Comparison of ENCODE assay signal across 30 cellular contexts in genomic region chr7:142835487-142835886, GRCh38. TPM values are rescaled to one million over a fixed set of nuclear protein-coding genes. Genes with fewer than 3 reads are reported as not detected.
A peak's percentile ranks its signal among the peaks of the same experiment; 100 is the strongest.
DNase-seq lines count a peak whose midpoint lies in the region; ATAC-seq, FAIRE-seq and TF ChIP-seq lines count a peak whose summit lies in the region.
"Had no signal": no experiment of that assay in that cellular context is flagged by ENCODE, and none has a peak within 500 bp of the region (broad histone marks: within the 10 kb centered on the region; RNA-seq: fewer than 3 reads in every experiment).

No MANE protein-coding gene starts in this region.

- no peak overlapping the region for H2BK12ac ChIP-seq in H1 (ENCODE audit: low read depth, low read length)
- H2BK12ac ChIP-seq in neuronal stem cell (ENCODE audit: low read length) = no peak overlapping the region

- no peak overlapping the region for H3K9ac ChIP-seq in H1 (replicated peaks in 1 of 4; ENCODE audit: extremely low read depth in 1 of 4, low read depth in 3 of 4, low read length in 3 of 4)
- H3K9ac ChIP-seq in neuronal stem cell (ENCODE audit: low read depth, low read length, poor library complexity) = no peak overlapping the region

- no peak overlapping the region for H3K4ac ChIP-seq in H1 (replicated peaks; ENCODE audit: insufficient read length, low read depth, low read length)
- no peak overlapping the region for H3K4ac ChIP-seq in neuronal stem cell (ENCODE audit: low read length)

- H3K79me1 ChIP-seq in H1 (ENCODE audit: low read depth, low read length) (no peaks in the 10 kb centered on the region), neuronal stem cell (ENCODE audit: low read depth, low read length) (no peaks in the 10 kb centered on the region)

- WGBS in H1 (ENCODE audit: extremely low coverage in 1 of 2, insufficient coverage in 1 of 2, insufficient read length in 1 of 2, insufficient replicate concordance in 2 of 2, low coverage in 1 of 2, low lambda C conversion rate in 2 of 2, missing lambda C conversion rate in 1 of 2), 2 experiments = 61% methylated on average over 3 of the region's 3 CpGs; no CpG with 5 or more reads in 1 of the 2 experiments
- 4 to 12% methylated on average over 3 of the region's 3 CpGs for WGBS in thyroid gland, 2 donors
- WGBS in neuronal stem cell (ENCODE audit: extremely low coverage in 2 of 2, insufficient read length in 2 of 2, insufficient replicate concordance in 1 of 2), 2 donors = no CpG with 5 or more reads among the region's 3 CpGs

- no peaks in the 10 kb centered on the region for H4K20me1 ChIP-seq in H1 (replicated peaks in 1 of 2; ENCODE audit: control insufficient read depth in 1 of 2, insufficient read depth in 2 of 2, low read length in 2 of 2)

- H3K36me3 ChIP-seq in H1 (ENCODE audit: control insufficient read depth in 2 of 4, insufficient read depth in 4 of 4, low read length in 3 of 4) (no peaks in the 10 kb centered on the region), thyroid gland (no peaks in the 10 kb centered on the region), neuronal stem cell (replicated peaks in 1 of 2; ENCODE audit: control insufficient read depth in 2 of 2, insufficient read depth in 2 of 2, low read length in 2 of 2) (peaks cover 0 to 2% of the 10 kb centered on the region in 2 donors)
- H3K36me3 ChIP-seq: esophagus squamous epithelium, MG63, sigmoid colon had no signal

- no peaks in the 10 kb centered on the region for H3K27me3 ChIP-seq in H1 (replicated peaks in 1 of 4; ENCODE audit: control insufficient read depth in 3 of 4, extremely low read depth in 1 of 4, insufficient read depth in 3 of 4, low read length in 3 of 4)
- H3K27me3 ChIP-seq in thyroid gland = no peaks in the 10 kb centered on the region
- H3K27me3 ChIP-seq in neuronal stem cell (ENCODE audit: control insufficient read depth in 3 of 3, insufficient read depth in 3 of 3, low read depth in 1 of 3, low read length in 3 of 3) = no peaks in the 10 kb centered on the region
- H3K27me3 ChIP-seq: esophagus squamous epithelium, MG63, sigmoid colon, testis had no signal

- H3K27ac ChIP-seq in H1 (ENCODE audit: low read depth, low read length) = no peak overlapping the region
- H3K27ac ChIP-seq in thyroid gland = no peak overlapping the region
- no peak overlapping the region for H3K27ac ChIP-seq in neuronal stem cell (replicated peaks; ENCODE audit: low read length)
- H3K27ac ChIP-seq: 22Rv1, esophagus squamous epithelium, psoas muscle, sigmoid colon, testis had no signal

- H2BK15ac ChIP-seq in H1 (ENCODE audit: low read length) (no peak overlapping the region), neuronal stem cell (ENCODE audit: low read length) (no peak overlapping the region)

- H4K91ac ChIP-seq in H1 (replicated peaks; ENCODE audit: insufficient read length, low read length) (no peak overlapping the region), neuronal stem cell (ENCODE audit: low read depth, low read length, poor library complexity) (no peak overlapping the region)

- H3K14ac ChIP-seq in H1 (ENCODE audit: insufficient read length) = no peak overlapping the region
- no peak overlapping the region for H3K14ac ChIP-seq in neuronal stem cell (ENCODE audit: low read length)

- H2BK5ac ChIP-seq in H1 (ENCODE audit: low read depth, low read length) (no peak overlapping the region), neuronal stem cell (ENCODE audit: low read length) (no peak overlapping the region)

- TF ChIP-seq POLR2A in H1 (IDR thresholded peaks at IDR 0.05; ENCODE audit: control extremely low read depth in 1 of 2, low read depth in 2 of 2, low read length in 2 of 2) = no peak
- TF ChIP-seq POLR2A in thyroid gland (IDR thresholded peaks at IDR 0.05) = no peak

- intact Hi-C loops in thyroid gland (cut with DNase I) = no loop called here

- peak; percentile 11 to 37; a peak in 2 of 4 replicates for TF ChIP-seq RAD21 in H1 (IDR thresholded peaks at IDR 0.05 in 1 of 2, conservative IDR thresholded peaks at IDR 0.05 in 1 of 2; ENCODE audit: low read depth in 2 of 2, low read length in 2 of 2)

- no peaks in the 10 kb centered on the region for H3K9me3 Mint-ChIP-seq in stimulated activated naive CD8-positive, alpha-beta T cell treated with anti-CD3 and anti-CD28 coated beads, Interleukin-15, Interleukin-2, amounts not matched to agents 100 ng/mL and 50 ng/mL, for 24 hours
- H3K9me3 Mint-ChIP-seq: activated T-helper 1 cell treated with anti-CD3 and anti-CD28 coated beads, Interleukin-12 subunit alpha, Interleukin-12 subunit beta, Interleukin-2, Interleukin-4 antibody, amounts not matched to agents 30 ng/mL and 10 ng/mL and 1 ng/mL, durations not matched to agents 14 hours and 24 hours and 36 hours had no signal

- H3K18ac ChIP-seq in H1 (ENCODE audit: extremely low read depth, low read length) (no peak overlapping the region), neuronal stem cell (ENCODE audit: low read length) (no peak overlapping the region)

- H2AFZ ChIP-seq in H1 (ENCODE audit: low read length) = 0 out of 2 replicates have a peak overlapping the region, but pooled peaks have one; percentile 18
- H2AFZ ChIP-seq in neuronal stem cell (ENCODE audit: low read length) = no peak overlapping the region

- H2BK120ac ChIP-seq in H1 (replicated peaks; ENCODE audit: low read depth, low read length) (no peak overlapping the region), neuronal stem cell (ENCODE audit: low read depth, low read length) (no peak overlapping the region)

- no peak overlapping the region for H3K23ac ChIP-seq in H1 (ENCODE audit: insufficient read length)
- no peak overlapping the region for H3K23ac ChIP-seq in neuronal stem cell (ENCODE audit: low read depth, low read length, poor library complexity)

- peak; percentile 18 for DNase-seq in DMS79 treated with DMSO at 0.1 percent for 48 hours (lab: John Stamatoyannopoulos, UW)
- DNase-seq in DMS79 (lab: John Stamatoyannopoulos, UW) = no peak
- DNase-seq in stimulated activated naive CD8-positive, alpha-beta T cell treated with anti-CD3 and anti-CD28 coated beads, Interleukin-15, Interleukin-2, amounts not matched to agents 100 U/mL and 50 U/mL, for 24 hours = no peak
- no peak for DNase-seq in H1 (ENCODE audit: low read depth in 1 of 2, low spot score in 2 of 2)
- peak; percentile 21 to 23 for DNase-seq in thyroid gland
- no peak for DNase-seq in iPS-NIHi7 (ENCODE audit: extremely low spot score)
- no peak for DNase-seq in neuronal stem cell (ENCODE audit: low spot score)
- DNase-seq: central memory CD4-positive, alpha-beta T cell; esophagus squamous epithelium; HCEC 1CT; hypothalamus; IMR-90; MG63; NCI-H1105 treated with DMSO at 0.1 percent for 48 hours; NCI-H2029 treated with DMSO at 0.1 percent for 48 hours; NCI-H226; nucleus accumbens; psoas muscle; sigmoid colon; stimulated activated CD4-positive, alpha-beta T cell treated with anti-CD3 and anti-CD28 coated beads, Interleukin-4, amount 100 ng/mL, for 4 hours; stimulated activated naive CD4-positive, alpha-beta T cell; T-helper 17 cell; testis had no signal

- CTCF ChIA-PET in H1 (lab: Charles Lee; ENCODE audit: partially characterized antibody) = interaction anchor here (0.6 to 1.8 kb wide), 21 partner anchors 12 to 380 kb away, joined by 3 to 7 read pairs (median 3); partner anchors contain the start of gene EPHB6

- H3K4me3 ChIP-seq in H1 (ENCODE audit: extremely low read depth in 1 of 4, insufficient read depth in 2 of 4, low read depth in 3 of 4, low read length in 4 of 4) (no peak overlapping the region), thyroid gland (replicated peaks in 1 of 3) (no peak overlapping the region), neuronal stem cell (ENCODE audit: low read length in 2 of 2) (no peak overlapping the region)
- H3K4me3 ChIP-seq: esophagus squamous epithelium, MG63, psoas muscle, sigmoid colon, testis had no signal

- H3K4me2 ChIP-seq in H1 (ENCODE audit: insufficient read depth in 1 of 2, low read depth in 2 of 2, low read length in 2 of 2) (no peak overlapping the region), neuronal stem cell (ENCODE audit: insufficient read depth, low read length, poor library complexity, severe bottlenecking) (no peak overlapping the region)

- no peak overlapping the region for H2AK5ac ChIP-seq in H1 (ENCODE audit: low read depth, low read length)
- H2AK5ac ChIP-seq in neuronal stem cell (ENCODE audit: low read depth, low read length) = no peak overlapping the region

- POLR2A ChIA-PET in H1 (lab: Charles Lee; ENCODE audit: partially characterized antibody) = no interaction called here

- no peaks in the 10 kb centered on the region for H3K27me3 Mint-ChIP-seq in stimulated activated naive CD8-positive, alpha-beta T cell treated with anti-CD3 and anti-CD28 coated beads, Interleukin-15, Interleukin-2, amounts not matched to agents 100 ng/mL and 50 ng/mL, for 24 hours
- H3K27me3 Mint-ChIP-seq: T-helper 17 cell had no signal

- FAIRE-seq in H1 (lab: Jason Lieb, UNC) = no peak
- FAIRE-seq: frontal cortex had no signal

- no peak for TF ChIP-seq EP300 in H1 (IDR thresholded peaks at IDR 0.05; ENCODE audit: borderline replicate concordance in 1 of 2, low read depth in 2 of 2, low read length in 2 of 2)

- no peak overlapping the region for H2BK20ac ChIP-seq in H1 (ENCODE audit: low read length)

- H3K9me3 ChIP-seq in H1 (ENCODE audit: insufficient read depth in 2 of 2, low read depth in 1 of 2, low read length in 1 of 2) (no peaks in the 10 kb centered on the region), thyroid gland (no peaks in the 10 kb centered on the region), neuronal stem cell (replicated peaks in 1 of 2; ENCODE audit: control insufficient read depth in 2 of 2, insufficient read depth in 1 of 2, low read depth in 1 of 2, low read length in 2 of 2) (no peaks in the 10 kb centered on the region)
- H3K9me3 ChIP-seq: esophagus squamous epithelium, MG63, psoas muscle, sigmoid colon, testis had no signal

- no peak for TF ChIP-seq CTCF in H1 (IDR thresholded peaks at IDR 0.05; ENCODE audit: control extremely low read depth in 1 of 3, insufficient read depth in 1 of 3, low read depth in 1 of 3, low read length in 3 of 3)
- peak in 1 of 6 experiments; percentile 20 for TF ChIP-seq CTCF in thyroid gland (IDR thresholded peaks at IDR 0.05)

- H3K56ac ChIP-seq in H1 (replicated peaks; ENCODE audit: insufficient read length, low read depth, low read length) = no peak overlapping the region

- H3K27ac Mint-ChIP-seq in stimulated activated naive CD8-positive, alpha-beta T cell treated with anti-CD3 and anti-CD28 coated beads, Interleukin-15, Interleukin-2, amounts not matched to agents 100 ng/mL and 50 ng/mL, for 24 hours = peak overlapping the region; percentile 42
- H3K27ac Mint-ChIP-seq: activated T-helper 1 cell treated with anti-CD3 and anti-CD28 coated beads, Interleukin-12 subunit alpha, Interleukin-12 subunit beta, Interleukin-2, Interleukin-4 antibody, amounts not matched to agents 30 ng/mL and 10 ng/mL and 1 ng/mL, durations not matched to agents 14 hours and 24 hours and 36 hours; T-helper 17 cell had no signal

- H3K79me2 ChIP-seq in H1 (ENCODE audit: control insufficient read depth in 1 of 2, insufficient read depth in 2 of 2, low read length in 2 of 2) = no peaks in the 10 kb centered on the region

- H3K4me3 Mint-ChIP-seq in stimulated activated naive CD8-positive, alpha-beta T cell treated with anti-CD3 and anti-CD28 coated beads, Interleukin-15, Interleukin-2, amounts not matched to agents 100 ng/mL and 50 ng/mL, for 24 hours = no peak overlapping the region
- H3K4me3 Mint-ChIP-seq: activated T-helper 1 cell treated with anti-CD3 and anti-CD28 coated beads, Interleukin-12 subunit alpha, Interleukin-12 subunit beta, Interleukin-2, Interleukin-4 antibody, amounts not matched to agents 30 ng/mL and 10 ng/mL and 1 ng/mL, durations not matched to agents 14 hours and 24 hours and 36 hours; T-helper 17 cell had no signal

- H3K4me1 Mint-ChIP-seq in stimulated activated naive CD8-positive, alpha-beta T cell treated with anti-CD3 and anti-CD28 coated beads, Interleukin-15, Interleukin-2, amounts not matched to agents 100 ng/mL and 50 ng/mL, for 24 hours (ENCODE audit: low read depth) = peaks cover 32% of the 10 kb centered on the region

- no peak for ATAC-seq in stimulated activated naive CD8-positive, alpha-beta T cell treated with anti-CD3 and anti-CD28 coated beads, Interleukin-15, Interleukin-2, amounts not matched to agents 100 U/mL and 50 U/mL, for 24 hours
- ATAC-seq: left lobe of liver, psoas muscle, T-helper 17 cell had no signal

- H4K8ac ChIP-seq in H1 (ENCODE audit: extremely low read depth, insufficient read depth, low read length) (no peak overlapping the region), neuronal stem cell (ENCODE audit: low read depth, low read length) (no peak overlapping the region)

- no peaks in the 10 kb centered on the region for H3K36me3 Mint-ChIP-seq in stimulated activated naive CD8-positive, alpha-beta T cell treated with anti-CD3 and anti-CD28 coated beads, Interleukin-15, Interleukin-2, amounts not matched to agents 100 ng/mL and 50 ng/mL, for 24 hours (ENCODE audit: low read depth)

- no peaks in the 10 kb centered on the region for H3K23me2 ChIP-seq in H1 (ENCODE audit: low read depth, low read length)

- H4K5ac ChIP-seq in H1 (ENCODE audit: insufficient read length, low read depth, low read length) = no peak overlapping the region

- no peaks in the 10 kb centered on the region for H3K4me1 ChIP-seq in H1 (replicated peaks in 1 of 4; ENCODE audit: control insufficient read depth in 3 of 4, insufficient read depth in 4 of 4, low read length in 3 of 4)
- no peaks in the 10 kb centered on the region for H3K4me1 ChIP-seq in thyroid gland
- peaks cover 0 to 2% of the 10 kb centered on the region in 2 donors for H3K4me1 ChIP-seq in neuronal stem cell (ENCODE audit: control insufficient read depth in 2 of 2, insufficient read depth in 1 of 2, low read depth in 1 of 2, low read length in 2 of 2)
- H3K4me1 ChIP-seq: esophagus squamous epithelium, psoas muscle, sigmoid colon, testis had no signal

RNA-seq across cellular contexts. Expression of gene EPHB6, which starts 19.4 kb away (rescaled TPM):
- total RNA-seq in H1 (2021; fragmentation: NEBNext Ultra II Directional; extraction: Animal tissue kit (Norgen Biotek cat#: 25700)) = 19.7 TPM in 2 replicates
- 19.7 and 27.3 TPM in 2 replicates for polyA plus RNA-seq in H1 (2011; rRNA removed)
- polyA plus RNA-seq in H1 (2011; cell fraction: cytosol; rRNA removed) = 19.9 TPM
- 78.8 TPM for polyA plus RNA-seq in H1 (2011; cell fraction: nucleus; rRNA removed)
- polyA plus RNA-seq in H1 (2012, experiment 1 of 2) = 9.1 to 24.6 TPM (median 19.3 TPM) in 4 replicates
- polyA plus RNA-seq in H1 (2012, experiment 2 of 2) = 11.1 TPM
- polyA plus RNA-seq in H1 (2013, experiment 1 of 2) = 12.7 TPM
- 13.6 TPM for polyA plus RNA-seq in H1 (2013, experiment 2 of 2)
- 10.9 and 16.7 TPM in 2 replicates for polyA minus RNA-seq in H1 (2011; rRNA and poly(A)+ RNA removed)
- 16.1 TPM for polyA minus RNA-seq in H1 (2011; cell fraction: cytosol; rRNA and poly(A)+ RNA removed)
- polyA minus RNA-seq in H1 (2011; cell fraction: nucleus; rRNA and poly(A)+ RNA removed) = 17.5 TPM
- 10 to 100 TPM; 20.0 to 46.2 (median 27.4) TPM for total RNA-seq in thyroid gland
- 9.7 TPM for polyA plus RNA-seq in neuronal stem cell (2013, experiment 1 of 2)
- 8.5 TPM for polyA plus RNA-seq in neuronal stem cell (2013, experiment 2 of 2)

RNA-seq across cellular contexts. Expression of gene TRPV6, which starts 50.1 kb away (rescaled TPM):
- 0.48 and 0.52 TPM in 2 replicates for total RNA-seq in H1 (2021; fragmentation: NEBNext Ultra II Directional; extraction: Animal tissue kit (Norgen Biotek cat#: 25700))
- 1.1 and 2.1 TPM in 2 replicates for polyA plus RNA-seq in H1 (2011; rRNA removed)
- polyA plus RNA-seq in H1 (2011; cell fraction: cytosol; rRNA removed) = 1.2 TPM
- polyA plus RNA-seq in H1 (2011; cell fraction: nucleus; rRNA removed) = 5.5 TPM
- 0.60 to 1.1 TPM (median 0.98 TPM) in 4 replicates for polyA plus RNA-seq in H1 (2012, experiment 1 of 2)
- polyA plus RNA-seq in H1 (2012, experiment 2 of 2) = 0.34 TPM
- 0.67 TPM for polyA plus RNA-seq in H1 (2013, experiment 1 of 2)
- polyA plus RNA-seq in H1 (2013, experiment 2 of 2) = 0.31 TPM
- polyA minus RNA-seq in H1 (2011; rRNA and poly(A)+ RNA removed) = 1.7 and 1.9 TPM in 2 replicates
- not detected for polyA minus RNA-seq in H1 (2011; cell fraction: cytosol; rRNA and poly(A)+ RNA removed)
- polyA minus RNA-seq in H1 (2011; cell fraction: nucleus; rRNA and poly(A)+ RNA removed) = 3.5 TPM
- 1 to 10 TPM in 2 of 4 donors, under 1 TPM in 2; 0.25 to 2.9 (median 1.2) TPM for total RNA-seq in thyroid gland
- polyA plus RNA-seq in neuronal stem cell (2013, experiment 1 of 2) = 0.04 TPM
- polyA plus RNA-seq in neuronal stem cell (2013, experiment 2 of 2) = 0.06 TPM
- total RNA-seq: activated T-helper 1 cell treated with anti-CD3 and anti-CD28 coated beads, Interleukin-12 subunit alpha, Interleukin-12 subunit beta, Interleukin-2, Interleukin-4 antibody, amounts not matched to agents 30 ng/mL and 10 ng/mL and 1 ng/mL, durations not matched to agents 14 hours and 24 hours and 36 hours; IMR-90; mesenteric fat pad; myocyte; psoas muscle; sigmoid colon; T-helper 17 cell had no signal

Comparison
In these comparisons a context has a peak if more than half of its experiments do, and no peak if none do; other contexts are left out.
1. DNase-seq: peak in DMS79 treated with DMSO at 0.1 percent for 48 hours (single experiment) and thyroid gland (2 of 2); none in DMS79 (single experiment), stimulated activated naive CD8-positive, alpha-beta T cell treated with anti-CD3 and anti-CD28 coated beads, Interleukin-15, Interleukin-2, amounts not matched to agents 100 U/mL and 50 U/mL, for 24 hours (single experiment), H1 (0 of 2), iPS-NIHi7 (single experiment) and neuronal stem cell (single experiment).